ENCODE assay signal across 23 cellular contexts in genomic region chr10:34091796-34092195, GRCh38.
"Had no signal": no experiment of that assay in that cellular context is flagged by ENCODE, and none has a peak within 500 bp of the region (broad histone marks: within the 10 kb centered on the region; RNA-seq: fewer than 3 reads in every experiment).

No MANE protein-coding gene starts in this region.

- H3K4me1 ChIP-seq: colonic mucosa, heart left ventricle, left ventricle myocardium inferior, lower lobe of right lung, suprapubic skin had no signal

- H3K36me3 Mint-ChIP-seq: stimulated activated effector memory CD8-positive, alpha-beta T cell treated with anti-CD3 and anti-CD28 coated beads, Interleukin-12 subunit alpha, Interleukin-12 subunit beta, amount 100 ng/mL, for 72 hours; type B pancreatic cell had no signal

- DNase-seq: caudate nucleus; colonic mucosa; effector CD4-positive, alpha-beta T cell; endodermal cell; erythroblast; heart left ventricle; hippocampal formation; kidney glomerular epithelial cell; left ventricle myocardium inferior; lower lobe of right lung; mesenchymal stem cell; naive B cell; ovary; right cardiac atrium; small intestine; stimulated activated CD4-positive, alpha-beta T cell treated with anti-CD3 and anti-CD28 coated beads, Interleukin-2, amount 100 ng/mL, for 48 hours; stimulated activated CD8-positive, alpha-beta memory T cell treated with anti-CD3 and anti-CD28 coated beads, Interleukin-4, amount 100 ng/mL, for 48 hours; stimulated activated naive CD8-positive, alpha-beta T cell treated with anti-CD3 and anti-CD28 coated beads, Interleukin-15, Interleukin-2, amounts not matched to agents 100 U/mL and 50 U/mL, for 24 hours had no signal

- H3K4me3 Mint-ChIP-seq: endodermal cell; nephron; stimulated activated effector memory CD8-positive, alpha-beta T cell treated with anti-CD3 and anti-CD28 coated beads, Interleukin-12 subunit alpha, Interleukin-12 subunit beta, amount 100 ng/mL, for 72 hours; type B pancreatic cell had no signal

- H3K4me3 ChIP-seq: colonic mucosa, heart left ventricle, left ventricle myocardium inferior, lower lobe of right lung, ovary, suprapubic skin, thyroid gland had no signal

- H3K27me3 ChIP-seq: colonic mucosa, heart left ventricle, ovary, suprapubic skin, thyroid gland had no signal

- H3K27me3 Mint-ChIP-seq: naive B cell, type B pancreatic cell had no signal

- H3K36me3 ChIP-seq: colonic mucosa, heart left ventricle, left ventricle myocardium inferior, lower lobe of right lung, ovary, suprapubic skin, thyroid gland had no signal

- H3K27ac ChIP-seq: colonic mucosa, heart left ventricle, left ventricle myocardium inferior, lower lobe of right lung, ovary, suprapubic skin, thyroid gland had no signal

- H3K9me3 ChIP-seq: colonic mucosa, ovary, thyroid gland had no signal

- H3K27ac Mint-ChIP-seq: endodermal cell; naive B cell; nephron; stimulated activated effector memory CD8-positive, alpha-beta T cell treated with anti-CD3 and anti-CD28 coated beads, Interleukin-12 subunit alpha, Interleukin-12 subunit beta, amount 100 ng/mL, for 72 hours; type B pancreatic cell had no signal

- H3K4me1 Mint-ChIP-seq: endodermal cell; naive B cell; nephron; stimulated activated effector memory CD8-positive, alpha-beta T cell treated with anti-CD3 and anti-CD28 coated beads, Interleukin-12 subunit alpha, Interleukin-12 subunit beta, amount 100 ng/mL, for 72 hours had no signal
